Comparison of ENCODE assay signal across 10 cellular contexts in the genomic region with DNA sequence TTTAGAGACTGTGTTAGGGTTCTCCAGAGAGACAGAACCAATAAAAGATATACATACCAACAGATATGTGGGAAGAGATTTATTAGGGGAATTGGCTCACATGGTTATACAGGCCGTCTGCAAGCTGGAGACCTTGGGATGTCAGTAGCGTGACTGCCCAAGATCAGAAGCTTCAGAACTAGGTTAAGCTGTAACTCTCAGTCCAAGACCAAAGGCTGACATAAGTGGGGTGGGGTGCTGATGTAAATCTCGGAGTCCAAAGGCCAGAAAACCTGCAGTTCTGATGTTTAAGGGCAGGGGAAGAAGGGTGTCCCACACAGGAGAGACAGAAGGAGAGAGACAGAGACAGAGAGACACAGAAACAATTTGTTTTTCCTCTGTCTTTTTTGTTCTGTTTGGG. TPM values are rescaled to one million over a fixed set of nuclear protein-coding genes. Genes with fewer than 3 reads are reported as not detected.
"Had no signal": no experiment of that assay in that cellular context is flagged by ENCODE, and none has a peak within 500 bp of the region (broad histone marks: within the 10 kb centered on the region; RNA-seq: fewer than 3 reads in every experiment).

No MANE protein-coding gene starts in this region.

- H3K36me3 ChIP-seq: HAP-1 had no signal

- H3K4me3 ChIP-seq: GM23248, HAP-1 had no signal

- H3K27ac ChIP-seq: GM23248, HL-60 had no signal

- ATAC-seq: HCT116 had no signal

- DNase-seq: GM23248, GOT3, H7, HFFc6, IMR-90 had no signal

- H3K4me1 ChIP-seq: HAP-1 had no signal

- H2AFZ ChIP-seq: GM23248 had no signal

- H3K9ac ChIP-seq: GM23248 had no signal

- H3K9me3 ChIP-seq: HAP-1 had no signal

RNA-seq across cellular contexts. Expression of a gene that starts 10.5 kb away (rescaled TPM):
- total RNA-seq: GM23248, H4, H7, HFFc6, HT1080, IMR-90 had no signal
- polyA plus RNA-seq: GM23248 had no signal
